ENCODE assay signal across 8 cellular contexts in genomic region chr19:49877020-49877878, GRCh38. TPM values are rescaled to one million over a fixed set of nuclear protein-coding genes. Genes with fewer than 3 reads are reported as not detected.
DNase-seq lines count a peak whose midpoint lies in the region; ATAC-seq and TF ChIP-seq lines count a peak whose summit lies in the region.

Gene AKT1S1 (minus strand): TSS chr19:49877355. CDS start chr19:49873295, 4,060 bp downstream.
Gene TBC1D17 (plus strand): TSS chr19:49877702. CDS start chr19:49877724, 22 bp downstream.

- ATAC-seq in HG03432 (IDR thresholded peaks at IDR 0.05; ENCODE audit: unreplicated experiment): peak; percentile 61

- peak; percentile 61 for TF ChIP-seq POLR2A in GM19193 (IDR thresholded peaks at IDR 0.05; ENCODE audit: extremely low read depth, insufficient read depth, insufficient read length)

- DNase-seq in Ammon's horn (ENCODE audit: low spot score) (peak; percentile 100), NCI-H510A (lab: John Stamatoyannopoulos, UW) (peak; percentile 100), cerebellum (ENCODE audit: low spot score) (peak; percentile 97), islet precursor cell (peak; percentile 100)
- DNase-seq in activated CD4-positive, alpha-beta T cell treated with anti-CD3 and anti-CD28 coated beads for 1 hour: peak; percentile 98
- peak; percentile 94 to 98 (median 98) for DNase-seq in stimulated activated CD4-positive, alpha-beta T cell treated with anti-CD3 and anti-CD28 coated beads, Interleukin-12 subunit alpha, Interleukin-12 subunit beta, amount 100 ng/mL, for 48 hours (ENCODE audit: low read depth in 2 of 3, low spot score in 1 of 3)

RNA-seq across cellular contexts. Expression of gene AKT1S1, which starts in this region (rescaled TPM):
- 4.2 TPM for total RNA-seq in cerebellum

RNA-seq across cellular contexts. Expression of gene TBC1D17, which starts in this region (rescaled TPM):
- 9.5 TPM for total RNA-seq in cerebellum

Comparison
In these comparisons a context has a peak if more than half of its experiments do, and no peak if none do; other contexts are left out.
1. Peak in every context shown above with its lines: DNase-seq and ATAC-seq.